In genomic region chr10:68955414-68955785, GRCh38 we compare ENCODE assay signal across 8 cellular contexts. TPM values are rescaled to one million over a fixed set of nuclear protein-coding genes. Genes with fewer than 3 reads are reported as not detected.
DNase-seq lines count a peak whose midpoint lies in the region; ATAC-seq and TF ChIP-seq lines count a peak whose summit lies in the region.

No MANE protein-coding gene starts in this region.

- H3K4me1 ChIP-seq in BLaER1 treated with 17β-estradiol and CSF1 and Interleukin-3, amounts not matched to agents 10 nM and 100 nM: peaks cover 26 to 42% (median 38%) of the 10 kb centered on the region in 10 experiments
- H3K4me1 ChIP-seq in adipocyte (ENCODE audit: control insufficient read depth, insufficient read depth, low read length) (peaks cover 29% of the 10 kb centered on the region), testis (peaks cover 20% of the 10 kb centered on the region)

- WGBS in testis, 2 donors: 5 to 8% methylated on average over 12 of the region's 12 CpGs

- H3K27ac ChIP-seq in BLaER1 treated with 17β-estradiol and CSF1 and Interleukin-3, amounts not matched to agents 10 nM and 100 nM: peak overlapping the region; percentile 90 to 99 (median 97)
- peak overlapping the region; percentile 41 to 88 for H3K27ac ChIP-seq in testis

- H3K4me3 Mint-ChIP-seq in IgD-negative memory B cell: peak overlapping the region; percentile 96 to 100 (median 100)

- ATAC-seq in GM19328 (IDR thresholded peaks at IDR 0.05; ENCODE audit: unreplicated experiment) (peak; percentile 19), left colon (peak; percentile 7)

- intact Hi-C loops in left colon (cut with DNase I, micrococcal nuclease): no loop called here
- intact Hi-C loops in testis (cut with DNase I; ENCODE audit: low total_unique reads): no loop called here

- peak overlapping the region; percentile 73 to 99 (median 89) for H3K4me2 ChIP-seq in BLaER1 treated with 17β-estradiol and CSF1 and Interleukin-3, amounts not matched to agents 10 nM and 100 nM

- H3K9ac ChIP-seq in BLaER1 treated with 17β-estradiol and CSF1 and Interleukin-3, amounts not matched to agents 10 nM and 100 nM: peak overlapping the region; percentile 89 to 100 (median 97)
- H3K9ac ChIP-seq in adipocyte (ENCODE audit: low read length): peak overlapping the region; percentile 97

- H3K36me3 Mint-ChIP-seq in IgD-negative memory B cell: peaks cover 5% of the 10 kb centered on the region

- H4K20me1 ChIP-seq in BLaER1 treated with 17β-estradiol and CSF1 and Interleukin-3, amounts not matched to agents 10 nM and 100 nM: peaks cover 30 to 36% (median 34%) of the 10 kb centered on the region in 11 experiments; a peak in 21 of 22 replicates

- H3K4me3 ChIP-seq in BLaER1 treated with 17β-estradiol and CSF1 and Interleukin-3, amounts not matched to agents 10 nM and 100 nM: peak overlapping the region; percentile 81 to 100 (median 96)
- H3K4me3 ChIP-seq in adipocyte (ENCODE audit: low read length): peak overlapping the region; percentile 96
- peak overlapping the region; percentile 83 to 93 for H3K4me3 ChIP-seq in testis

- peaks cover 23 to 30% (median 26%) of the 10 kb centered on the region in 3 donors for H3K4me1 Mint-ChIP-seq in IgD-negative memory B cell

- TF ChIP-seq POLR2A in testis (IDR thresholded peaks at IDR 0.05): no peak

- H3K9me3 Mint-ChIP-seq in IgD-negative memory B cell: no peaks in the 10 kb centered on the region

- TF ChIP-seq CTCF in testis (IDR thresholded peaks at IDR 0.05): no peak

- H3K27ac Mint-ChIP-seq in IgD-negative memory B cell: peak overlapping the region; percentile 99 to 100 (median 100)

- DNase-seq in adipocyte (ENCODE audit: low read depth) (peak; percentile 51), left colon (peak in 1 of 2 donors; percentile 22), testis (no peak), SIG-M5 treated with dmso at 0.1 percent for 504 hours (lab: John Stamatoyannopoulos, UW; ENCODE audit: unreplicated experiment) (no peak), pons (ENCODE audit: low spot score) (no peak)

- H3K36me3 ChIP-seq in BLaER1 treated with 17β-estradiol and CSF1 and Interleukin-3, amounts not matched to agents 10 nM and 100 nM: peaks cover 17 to 64% (median 52%) of the 10 kb centered on the region in 11 experiments
- peaks cover 25% of the 10 kb centered on the region for H3K36me3 ChIP-seq in adipocyte (ENCODE audit: control insufficient read depth, insufficient read depth, low read length, severe bottlenecking)
- no peaks in the 10 kb centered on the region for H3K36me3 ChIP-seq in testis (ENCODE audit: low read depth, missing control alignments)

- H3K27me3 ChIP-seq in BLaER1 treated with 17β-estradiol and CSF1 and Interleukin-3, amounts not matched to agents 10 nM and 100 nM: no peaks in the 10 kb centered on the region
- H3K27me3 ChIP-seq in adipocyte (replicated peaks; ENCODE audit: control insufficient read depth, insufficient read depth, low read length): no peaks in the 10 kb centered on the region
- H3K27me3 ChIP-seq in testis: no peaks in the 10 kb centered on the region

- no peaks in the 10 kb centered on the region for H3K27me3 Mint-ChIP-seq in IgD-negative memory B cell

- peaks cover 0 to 4% (median 0%) of the 10 kb centered on the region in 11 experiments; a peak in 1 of 22 replicates for H3K9me3 ChIP-seq in BLaER1 treated with 17β-estradiol and CSF1 and Interleukin-3, amounts not matched to agents 10 nM and 100 nM (replicated peaks in 1 of 11)
- H3K9me3 ChIP-seq in adipocyte (ENCODE audit: control insufficient read depth, low read length) (no peaks in the 10 kb centered on the region), testis (no peaks in the 10 kb centered on the region)

RNA-seq across cellular contexts. Expression of gene DDX21, which starts 0.6 kb away (rescaled TPM):
- polyA plus RNA-seq in IgD-negative memory B cell (16.1 TPM), testis (ENCODE audit: insufficient read depth, low read depth, low replicate concordance) (38.3 TPM)
- total RNA-seq in left colon (10 to 100 TPM; 28.7 to 44.6 TPM), testis (10 to 100 TPM; 47.9 to 51.3 TPM)

RNA-seq across cellular contexts. Expression of gene KIFBP, which starts 33.2 kb away (rescaled TPM):
- polyA plus RNA-seq in IgD-negative memory B cell: 2.9 TPM
- total RNA-seq in left colon: 10 to 100 TPM; 19.2 to 21.2 TPM
- 10 to 100 TPM; 48.3 to 58.2 TPM for total RNA-seq in testis
- polyA plus RNA-seq in testis (ENCODE audit: insufficient read depth, low read depth, low replicate concordance): 38.9 TPM

RNA-seq across cellular contexts. Expression of gene DDX50, which starts 54.3 kb away (rescaled TPM):
- polyA plus RNA-seq in IgD-negative memory B cell (22.0 TPM), testis (ENCODE audit: insufficient read depth, low read depth, low replicate concordance) (43.5 TPM)
- total RNA-seq in left colon (10 to 100 TPM; 17.5 to 17.9 TPM), testis (10 to 100 TPM; 45.3 to 51.1 TPM)
